Comparison of ENCODE assay signal across 25 cellular contexts in genomic region chr12:25983625-25984024, GRCh38. TPM values are rescaled to one million over a fixed set of nuclear protein-coding genes. Genes with fewer than 3 reads are reported as not detected.
DNase-seq lines count a peak whose midpoint lies in the region; ATAC-seq, FAIRE-seq and TF ChIP-seq lines count a peak whose summit lies in the region.
"Had no signal": no experiment of that assay in that cellular context is flagged by ENCODE, and none has a peak within 500 bp of the region (broad histone marks: within the 10 kb centered on the region; RNA-seq: fewer than 3 reads in every experiment).

No MANE protein-coding gene starts in this region.

- no peak for FAIRE-seq in GM12892 (lab: Jason Lieb, UNC)
- FAIRE-seq: A549, GM12878, GM18507 had no signal

- H3K9me3 ChIP-seq in stomach smooth muscle (ENCODE audit: control insufficient read depth in 2 of 2, low read length in 2 of 2) (no peaks in the 10 kb centered on the region), tibial nerve (no peaks in the 10 kb centered on the region)
- H3K9me3 ChIP-seq: A549; BE2C; BLaER1 treated with 17β-estradiol and CSF1 and Interleukin-3, amounts not matched to agents 10 nM and 100 nM had no signal

- H3K9ac ChIP-seq in rectal smooth muscle tissue (ENCODE audit: low read length) (no peak overlapping the region), stomach smooth muscle (ENCODE audit: low read length in 2 of 2) (no peak overlapping the region)
- H3K9ac ChIP-seq: BLaER1 treated with 17β-estradiol and CSF1 and Interleukin-3, amounts not matched to agents 10 nM and 100 nM had no signal

- TF ChIP-seq POLR2A in GM12892 (IDR thresholded peaks at IDR 0.05; ENCODE audit: low read depth, low read length) = no peak
- no peak for TF ChIP-seq POLR2A in tibial nerve (IDR thresholded peaks at IDR 0.05)

- peak overlapping the region; percentile 43 for H3K27ac ChIP-seq in rectal smooth muscle tissue (ENCODE audit: low read depth, low read length)
- H3K27ac ChIP-seq in stomach smooth muscle (ENCODE audit: low read length) = peak overlapping the region; percentile 37
- no peak overlapping the region for H3K27ac ChIP-seq in tibial nerve
- H3K27ac ChIP-seq: A549; BLaER1 treated with 17β-estradiol and CSF1 and Interleukin-3, amounts not matched to agents 10 nM and 100 nM had no signal

- intact Hi-C loops in Right ventricle myocardium superior (cut with DNase I) (no loop called here), cardiac septum (cut with DNase I) (no loop called here), left ventricle myocardium superior (cut with micrococcal nuclease) (no loop called here), sciatic nerve (cut with DNase I) (no loop called here)

- no peaks in the 10 kb centered on the region for H3K27me3 ChIP-seq in rectal smooth muscle tissue (ENCODE audit: control insufficient read depth, insufficient read depth, low read length)
- H3K27me3 ChIP-seq in stomach smooth muscle (ENCODE audit: control insufficient read depth in 1 of 2, insufficient read depth in 2 of 2, low read length in 2 of 2) = no peaks in the 10 kb centered on the region
- H3K27me3 ChIP-seq in tibial nerve = no peaks in the 10 kb centered on the region
- H3K27me3 ChIP-seq: BE2C; BLaER1 treated with 17β-estradiol and CSF1 and Interleukin-3, amounts not matched to agents 10 nM and 100 nM had no signal

- DNase-seq in Right ventricle myocardium superior = no peak
- no peak for DNase-seq in cardiac septum (ENCODE audit: low spot score)
- no peak for DNase-seq in left ventricle myocardium superior
- no peak for DNase-seq in GM12892 (ENCODE audit: insufficient read length)
- no peak for DNase-seq in sciatic nerve (ENCODE audit: low spot score)
- no peak for DNase-seq in tibial nerve (ENCODE audit: low spot score in 2 of 2)
- DNase-seq: 8988T; ACHN; AML-193; BE2C; CD4-positive, alpha-beta T cell; CD8-positive, alpha-beta memory T cell; DMS 273 treated with DMSO at 0.1 percent for 48 hours; DMS79; EL; GDM1; H9 had no signal

- peak; percentile 40 for ATAC-seq in Right ventricle myocardium superior (ENCODE audit: poor library complexity)
- ATAC-seq in left ventricle myocardium superior = peak; percentile 81
- ATAC-seq in sciatic nerve = no peak
- ATAC-seq: A549, GM12878, GM23338, HCT116 had no signal

- TF ChIP-seq EP300 in tibial nerve (IDR thresholded peaks at IDR 0.05) = no peak

- no peaks in the 10 kb centered on the region for H3K36me3 ChIP-seq in rectal smooth muscle tissue (ENCODE audit: control insufficient read depth, insufficient read depth, low read length)
- no peaks in the 10 kb centered on the region for H3K36me3 ChIP-seq in stomach smooth muscle (ENCODE audit: control insufficient read depth in 2 of 2, insufficient read depth in 2 of 2, low read length in 2 of 2)
- no peaks in the 10 kb centered on the region for H3K36me3 ChIP-seq in tibial nerve
- H3K36me3 ChIP-seq: BE2C; BLaER1 treated with 17β-estradiol and CSF1 and Interleukin-3, amounts not matched to agents 10 nM and 100 nM had no signal

- H3K4me3 ChIP-seq in rectal smooth muscle tissue (ENCODE audit: low read length) = no peak overlapping the region
- no peak overlapping the region for H3K4me3 ChIP-seq in stomach smooth muscle (ENCODE audit: low read length in 2 of 2)
- H3K4me3 ChIP-seq in tibial nerve = no peak overlapping the region
- H3K4me3 ChIP-seq: A549; BLaER1 treated with 17β-estradiol and CSF1 and Interleukin-3, amounts not matched to agents 10 nM and 100 nM; GM12878; GM23338 had no signal

- peaks cover 32% of the 10 kb centered on the region for H3K4me1 ChIP-seq in rectal smooth muscle tissue (ENCODE audit: control insufficient read depth, insufficient read depth, low read length)
- H3K4me1 ChIP-seq in stomach smooth muscle (ENCODE audit: control insufficient read depth, insufficient read depth, low read length) = peaks cover 30% of the 10 kb centered on the region
- peaks cover 0 to 78% (median 0%) of the 10 kb centered on the region in 4 donors for H3K4me1 ChIP-seq in tibial nerve
- H3K4me1 ChIP-seq: A549; BE2C; BLaER1 treated with 17β-estradiol and CSF1 and Interleukin-3, amounts not matched to agents 10 nM and 100 nM had no signal

- 74 to 80% methylated on average over 4 of the region's 4 CpGs for WGBS in tibial nerve, 2 donors

- TF ChIP-seq CTCF in tibial nerve (IDR thresholded peaks at IDR 0.05) = no peak

RNA-seq across cellular contexts. Expression of gene RASSF8, which starts 25.1 kb away (rescaled TPM):
- 26.7 TPM for total RNA-seq in Right ventricle myocardium superior
- total RNA-seq in cardiac septum = 37.8 TPM
- total RNA-seq in left ventricle myocardium superior = 22.9 TPM
- polyA plus RNA-seq in GM12892 (2012; ENCODE audit: missing spikeins) = not detected
- 132 TPM for total RNA-seq in sciatic nerve
- 10 to 100 TPM; 42.9 to 87.2 (median 76.1) TPM for total RNA-seq in tibial nerve
- polyA plus RNA-seq: CD8-positive, alpha-beta memory T cell had no signal

Comparison
In these comparisons a context has a peak if more than half of its experiments do, and no peak if none do; other contexts are left out.
1. H3K27ac ChIP-seq: peak in rectal smooth muscle tissue (single experiment) and stomach smooth muscle (single experiment); none in tibial nerve (0 of 4).